ENCODE assay signal across 9 cellular contexts in the genomic region with DNA sequence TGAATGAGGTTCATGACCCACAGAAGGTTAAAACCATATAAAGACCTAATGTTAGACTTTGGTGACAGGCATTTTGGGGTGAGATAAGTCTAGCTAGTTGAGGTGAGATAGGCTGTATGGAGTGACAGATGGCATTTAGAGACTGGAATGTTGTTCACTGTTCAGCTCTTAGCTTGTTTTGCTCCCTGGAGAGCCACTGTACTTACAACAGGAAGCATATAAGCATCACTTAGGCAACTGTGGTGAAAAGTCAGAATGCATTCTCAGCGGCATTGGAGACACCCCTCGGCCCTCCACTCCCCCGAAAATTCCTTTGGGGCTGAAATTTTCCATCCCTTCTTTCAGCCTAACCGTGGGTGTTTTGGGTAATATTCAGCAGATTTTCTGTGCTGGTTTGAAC.
A peak's percentile ranks its signal among the peaks of the same experiment; 100 is the strongest.
DNase-seq lines count a peak whose midpoint lies in the region; TF ChIP-seq lines count a peak whose summit lies in the region.
"Had no signal": no experiment of that assay in that cellular context is flagged by ENCODE, and none has a peak within 500 bp of the region (broad histone marks: within the 10 kb centered on the region; RNA-seq: fewer than 3 reads in every experiment).

No MANE protein-coding gene starts in this region.

- no peak overlapping the region for H3K23ac ChIP-seq in mesenchymal stem cell (ENCODE audit: low read length in 2 of 2)

- H3K27me3 ChIP-seq in mesenchymal stem cell (ENCODE audit: control insufficient read depth in 1 of 2, insufficient read depth in 1 of 2, low read length in 2 of 2) = no peaks in the 10 kb centered on the region
- no peaks in the 10 kb centered on the region for H3K27me3 ChIP-seq in hepatocyte

- H3K27ac ChIP-seq in coronary artery (peak overlapping the region; percentile 43 to 87), mesenchymal stem cell (ENCODE audit: low read length, poor library complexity, severe bottlenecking) (no peak overlapping the region), hepatocyte (no peak overlapping the region)

- WGBS in mesenchymal stem cell = no CpG with 5 or more reads among the region's 4 CpGs
- 68% methylated on average over 4 of the region's 4 CpGs for WGBS in hepatocyte (ENCODE audit: low lambda C conversion rate, missing lambda C conversion rate)

- DNase-seq in AG10803 (ENCODE audit: low read depth) (peak; percentile 25), NCI-H1694 treated with DMSO at 0.1 percent for 48 hours (lab: John Stamatoyannopoulos, UW) (peak; percentile 84), coronary artery (ENCODE audit: low spot score) (no peak), mesenchymal stem cell (no peak), GM19240 (ENCODE audit: insufficient read length, low spot score) (no peak), hepatocyte (ENCODE audit: low spot score) (no peak), mucosa of gallbladder (ENCODE audit: low spot score) (no peak), HT-29 (ENCODE audit: low spot score) (no peak)

- no peak overlapping the region for H3K18ac ChIP-seq in mesenchymal stem cell (ENCODE audit: low read depth in 1 of 2, low read length in 2 of 2)

- H3K36me3 ChIP-seq in mesenchymal stem cell (ENCODE audit: control insufficient read depth in 1 of 2, insufficient read depth in 2 of 2, low read depth in 1 of 2, low read length in 2 of 2) (no peaks in the 10 kb centered on the region), hepatocyte (replicated peaks; ENCODE audit: insufficient read depth, low read depth) (no peaks in the 10 kb centered on the region)

- TF ChIP-seq CTCF in AG10803 (conservative IDR thresholded peaks at IDR 0.05; ENCODE audit: low read length) (no peak), coronary artery (IDR thresholded peaks at IDR 0.05) (no peak), hepatocyte (IDR thresholded peaks at IDR 0.05; ENCODE audit: poor library complexity) (no peak)

- H2BK15ac ChIP-seq in mesenchymal stem cell (ENCODE audit: low read depth, poor library complexity, severe bottlenecking) = no peak overlapping the region

- no peak overlapping the region for H4K8ac ChIP-seq in mesenchymal stem cell (ENCODE audit: low read length)

- no peak overlapping the region for H3K4me3 ChIP-seq in AG10803 (ENCODE audit: low read length)
- H3K4me3 ChIP-seq in coronary artery = peak overlapping the region; percentile 39
- peak overlapping the region in 1 of 2 experiments; percentile 6 for H3K4me3 ChIP-seq in mesenchymal stem cell (ENCODE audit: insufficient read depth in 1 of 2, low read depth in 1 of 2, low read length in 2 of 2)
- no peak overlapping the region for H3K4me3 ChIP-seq in hepatocyte
- H3K4me3 ChIP-seq: smooth muscle cell had no signal

- H3K14ac ChIP-seq in mesenchymal stem cell (ENCODE audit: low read length in 2 of 2) = no peak overlapping the region

- H3K9me2 ChIP-seq in hepatocyte (replicated peaks; ENCODE audit: insufficient read depth) = no peaks in the 10 kb centered on the region

- H2AFZ ChIP-seq in mesenchymal stem cell (ENCODE audit: low read depth, low read length) = no peak overlapping the region
- no peak overlapping the region for H2AFZ ChIP-seq in hepatocyte

- peak overlapping the region; percentile 34 for H3K9ac ChIP-seq in mesenchymal stem cell (ENCODE audit: low read length)

- no peak overlapping the region for H3K4ac ChIP-seq in mesenchymal stem cell (ENCODE audit: low read depth in 1 of 2, low read length in 2 of 2)

- no peaks in the 10 kb centered on the region for H3K79me1 ChIP-seq in mesenchymal stem cell (replicated peaks; ENCODE audit: low read length, poor library complexity, severe bottlenecking)

- H3K4me2 ChIP-seq in mesenchymal stem cell (ENCODE audit: low read length, poor library complexity, severe bottlenecking) = no peak overlapping the region
- no peak overlapping the region for H3K4me2 ChIP-seq in hepatocyte
- H3K4me2 ChIP-seq: smooth muscle cell had no signal

- H3K9me3 ChIP-seq in mesenchymal stem cell (ENCODE audit: control insufficient read depth, low read length) (no peaks in the 10 kb centered on the region), hepatocyte (ENCODE audit: low read depth) (no peaks in the 10 kb centered on the region)

- H2AK5ac ChIP-seq in mesenchymal stem cell (ENCODE audit: low read length, severe bottlenecking) = no peak overlapping the region

- H3K4me1 ChIP-seq in mesenchymal stem cell (ENCODE audit: control insufficient read depth, insufficient read depth, low read depth, low read length) (no peaks in the 10 kb centered on the region), hepatocyte (ENCODE audit: insufficient read depth) (no peaks in the 10 kb centered on the region)

- no peaks in the 10 kb centered on the region for H4K20me1 ChIP-seq in hepatocyte (ENCODE audit: insufficient read depth, poor library complexity, severe bottlenecking)

- no peak overlapping the region for H2BK120ac ChIP-seq in mesenchymal stem cell (ENCODE audit: low read depth, low read length)

- H3K79me2 ChIP-seq in hepatocyte = no peaks in the 10 kb centered on the region

- H2BK5ac ChIP-seq in mesenchymal stem cell (ENCODE audit: low read depth, low read length, poor library complexity, severe bottlenecking) = no peak overlapping the region

- H4K91ac ChIP-seq in mesenchymal stem cell (ENCODE audit: low read length) = no peak overlapping the region

- no peak overlapping the region for H2BK12ac ChIP-seq in mesenchymal stem cell (ENCODE audit: low read length in 2 of 2)

Comparison
In these comparisons a context has a peak if more than half of its experiments do, and no peak if none do; other contexts are left out.
1. DNase-seq: peak in AG10803 (single experiment) and NCI-H1694 treated with DMSO at 0.1 percent for 48 hours (single experiment); none in coronary artery (single experiment), mesenchymal stem cell (single experiment), GM19240 (single experiment), hepatocyte (single experiment), mucosa of gallbladder (single experiment) and HT-29 (single experiment).
2. H3K27ac ChIP-seq: peak in coronary artery (2 of 2); none in mesenchymal stem cell (single experiment) and hepatocyte (single experiment).